In genomic region chr3:141051641-141052569, GRCh38 we compare ENCODE assay signal across 10 cellular contexts. TPM values are rescaled to one million over a fixed set of nuclear protein-coding genes. Genes with fewer than 3 reads are reported as not detected.
DNase-seq lines count a peak whose midpoint lies in the region; ATAC-seq, FAIRE-seq and TF ChIP-seq lines count a peak whose summit lies in the region.
"Had no signal": no experiment of that assay in that cellular context is flagged by ENCODE, and none has a peak within 500 bp of the region (broad histone marks: within the 10 kb centered on the region; RNA-seq: fewer than 3 reads in every experiment).

No MANE protein-coding gene starts in this region.

- H3K27me3 Mint-ChIP-seq in T-helper 2 cell treated with Interferon-gamma antibody and Interleukin-4, amounts not matched to agents 5 μg/mL and 100 μg/mL, for 36 hours (ENCODE audit: low read depth) = peaks cover 70% of the 10 kb centered on the region

- no peak overlapping the region for H3K27ac Mint-ChIP-seq in T-helper 2 cell treated with Interferon-gamma antibody and Interleukin-4, amounts not matched to agents 5 μg/mL and 100 μg/mL, for 36 hours

- no peak for ATAC-seq in HG03159 (IDR thresholded peaks at IDR 0.05; ENCODE audit: unreplicated experiment)

- DNase-seq in T-helper 2 cell treated with Interferon-gamma antibody and Interleukin-4, amounts not matched to agents 5 μg/mL and 100 μg/mL, for 36 hours (ENCODE audit: low spot score) = no peak
- DNase-seq in T-helper 2 cell = no peak
- DNase-seq in ascending aorta (ENCODE audit: low spot score in 2 of 2) = no peak
- peak; percentile 67 for DNase-seq in kidney
- DNase-seq in tibial artery = no peak
- no peak for DNase-seq in GM20000 (ENCODE audit: low spot score)
- no peak for DNase-seq in effector CD8-positive, alpha-beta T cell (lab: John Stamatoyannopoulos, UW)
- DNase-seq: SIG-M5 had no signal

- FAIRE-seq in kidney (lab: Jason Lieb, UNC) = no peak

- H3K9me3 Mint-ChIP-seq in T-helper 2 cell treated with Interferon-gamma antibody and Interleukin-4, amounts not matched to agents 5 μg/mL and 100 μg/mL, for 36 hours = no peaks in the 10 kb centered on the region

- H3K27me3 ChIP-seq in ascending aorta (no peaks in the 10 kb centered on the region), tibial artery (peaks cover 0 to 15% of the 10 kb centered on the region in 2 donors)

- H3K4me1 ChIP-seq in ascending aorta (peaks cover 0 to 4% of the 10 kb centered on the region in 2 donors), kidney (ENCODE audit: control insufficient read depth in 1 of 2, insufficient read depth in 1 of 2, low read depth in 1 of 2, low read length in 2 of 2) (peaks cover 7 to 15% of the 10 kb centered on the region in 2 donors), tibial artery (peaks cover 0 to 27% (median 21%) of the 10 kb centered on the region in 4 donors)

- H3K4me3 Mint-ChIP-seq in T-helper 2 cell treated with Interferon-gamma antibody and Interleukin-4, amounts not matched to agents 5 μg/mL and 100 μg/mL, for 36 hours = peak overlapping the region; percentile 67

- H3K9me3 ChIP-seq in ascending aorta = no peaks in the 10 kb centered on the region
- H3K9me3 ChIP-seq in kidney (ENCODE audit: control insufficient read depth in 1 of 2, low read length in 2 of 2) = no peaks in the 10 kb centered on the region
- H3K9me3 ChIP-seq in tibial artery = no peaks in the 10 kb centered on the region

- H3K4me3 ChIP-seq in ascending aorta = peak overlapping the region; percentile 63 to 85
- peak overlapping the region; percentile 28 to 45 for H3K4me3 ChIP-seq in kidney (ENCODE audit: low read length in 2 of 2)
- H3K4me3 ChIP-seq in tibial artery = peak overlapping the region; percentile 49 to 58

- H3K36me3 Mint-ChIP-seq in T-helper 2 cell treated with Interferon-gamma antibody and Interleukin-4, amounts not matched to agents 5 μg/mL and 100 μg/mL, for 36 hours (ENCODE audit: low read depth) = no peaks in the 10 kb centered on the region

- intact Hi-C loops in ascending aorta (cut with DNase I) = loop anchor here (2.0 to 5.0 kb wide), 3 partner anchors 40 to 141 kb away; no protein-coding TSS in a partner anchor
- intact Hi-C loops in kidney (cut with DNase I) = no loop called here
- intact Hi-C loops in tibial artery (cut with DNase I; ENCODE audit: low total_unique reads) = no loop called here

- H3K36me3 ChIP-seq in ascending aorta = no peaks in the 10 kb centered on the region
- no peaks in the 10 kb centered on the region for H3K36me3 ChIP-seq in kidney (ENCODE audit: control insufficient read depth in 1 of 2, insufficient read depth in 2 of 2, low read length in 2 of 2)
- H3K36me3 ChIP-seq in tibial artery = no peaks in the 10 kb centered on the region

- peak in 2 of 3 experiments; percentile 12 to 30 for TF ChIP-seq CTCF in ascending aorta (IDR thresholded peaks at IDR 0.05)
- no peak for TF ChIP-seq CTCF in kidney (IDR thresholded peaks at IDR 0.05; ENCODE audit: borderline replicate concordance, extremely low read depth, insufficient read depth)
- no peak for TF ChIP-seq CTCF in tibial artery (IDR thresholded peaks at IDR 0.05)
- no peak for TF ChIP-seq CTCF in GM20000 (IDR thresholded peaks at IDR 0.05; ENCODE audit: extremely low read depth, missing control alignments)

- peaks cover 3% of the 10 kb centered on the region for H3K4me1 Mint-ChIP-seq in T-helper 2 cell treated with Interferon-gamma antibody and Interleukin-4, amounts not matched to agents 5 μg/mL and 100 μg/mL, for 36 hours (ENCODE audit: low read depth)

- H3K27ac ChIP-seq in ascending aorta (peak overlapping the region in 1 of 2 donors; percentile 61), kidney (ENCODE audit: low read depth in 2 of 2, low read length in 2 of 2) (no peak overlapping the region), tibial artery (peak overlapping the region in 1 of 2 donors; percentile 21)

- peak overlapping the region in 1 of 2 donors; percentile 43 for H3K9ac ChIP-seq in kidney (ENCODE audit: low read length in 2 of 2)

RNA-seq across cellular contexts. Expression of gene SPSB4, which starts 0.8 kb away (rescaled TPM):
- total RNA-seq in ascending aorta (not detected), kidney (0.57 TPM)
- polyA plus RNA-seq in kidney (ENCODE audit: insufficient read depth, low read depth, low replicate concordance) = 1.9 TPM
- total RNA-seq: mononuclear cell had no signal

Comparison
In these comparisons a context has a peak if more than half of its experiments do, and no peak if none do; other contexts are left out.
1. CTCF ChIP-seq: peak in ascending aorta (2 of 3); none in kidney (single experiment), tibial artery (0 of 2) and GM20000 (single experiment).
2. Peak in every context shown above with its lines, with median percentiles within 50 percentile points of each other: H3K4me3 ChIP-seq.